ENCODE assay signal across 8 cellular contexts in genomic region chr4:38664704-38665401, GRCh38. TPM values are rescaled to one million over a fixed set of nuclear protein-coding genes. Genes with fewer than 3 reads are reported as not detected.
DNase-seq lines count a peak whose midpoint lies in the region; ATAC-seq and TF ChIP-seq lines count a peak whose summit lies in the region.

No MANE protein-coding gene starts in this region.

- H3K27me3 Mint-ChIP-seq in CD4-positive, alpha-beta memory T cell: no peaks in the 10 kb centered on the region
- no peaks in the 10 kb centered on the region for H3K27me3 Mint-ChIP-seq in activated naive CD8-positive, alpha-beta T cell treated with anti-CD3 and anti-CD28 coated beads, Interleukin-2, amount 10 ng/mL, durations not matched to agents 7 days and 5 days

- H3K36me3 ChIP-seq in CD4-positive, alpha-beta memory T cell (ENCODE audit: insufficient read depth, low read length): no peaks in the 10 kb centered on the region
- H3K36me3 ChIP-seq in heart left ventricle (no peaks in the 10 kb centered on the region), ovary (no peaks in the 10 kb centered on the region)

- peak overlapping the region; percentile 89 to 100 (median 98) for H3K4me3 Mint-ChIP-seq in CD4-positive, alpha-beta memory T cell
- H3K4me3 Mint-ChIP-seq in activated naive CD8-positive, alpha-beta T cell treated with anti-CD3 and anti-CD28 coated beads, Interleukin-2, amount 10 ng/mL, durations not matched to agents 7 days and 5 days: peak overlapping the region; percentile 89

- 0 to 1% (median 1%) methylated on average over 3 to 52 of the region's 53 CpGs for WGBS in heart left ventricle, 4 donors
- 0% methylated on average over 20 to 53 of the region's 53 CpGs for WGBS in ovary, 3 donors

- peaks cover 0 to 3% (median 0%) of the 10 kb centered on the region in 8 donors for H3K9me3 Mint-ChIP-seq in CD4-positive, alpha-beta memory T cell
- H3K9me3 Mint-ChIP-seq in activated naive CD8-positive, alpha-beta T cell treated with anti-CD3 and anti-CD28 coated beads, Interleukin-2, amount 10 ng/mL, durations not matched to agents 7 days and 5 days: peaks cover 7% of the 10 kb centered on the region

- H3K9me3 ChIP-seq in CD4-positive, alpha-beta memory T cell (ENCODE audit: control insufficient read depth in 1 of 2, low read length in 2 of 2): no peaks in the 10 kb centered on the region
- H3K9me3 ChIP-seq in heart left ventricle: no peaks in the 10 kb centered on the region
- no peaks in the 10 kb centered on the region for H3K9me3 ChIP-seq in ovary

- peaks cover 4 to 34% of the 10 kb centered on the region in 2 donors for H3K36me3 Mint-ChIP-seq in CD4-positive, alpha-beta memory T cell
- H3K36me3 Mint-ChIP-seq in activated naive CD8-positive, alpha-beta T cell treated with anti-CD3 and anti-CD28 coated beads, Interleukin-2, amount 10 ng/mL, durations not matched to agents 7 days and 5 days: peaks cover 7% of the 10 kb centered on the region

- TF ChIP-seq EP300 in ovary (IDR thresholded peaks at IDR 0.05): no peak

- no peaks in the 10 kb centered on the region for H3K27me3 ChIP-seq in CD4-positive, alpha-beta memory T cell (ENCODE audit: insufficient read depth, low read length)
- H3K27me3 ChIP-seq in heart left ventricle (no peaks in the 10 kb centered on the region), ovary (no peaks in the 10 kb centered on the region)

- POLR2A ChIA-PET in CD4-positive, alpha-beta memory T cell (lab: Charles Lee; ENCODE audit: partially characterized antibody): interaction anchor here (1.0 to 10.1 kb wide), 8 partner anchors 10 to 346 kb away, joined by 3 to 108 read pairs (median 44); no protein-coding TSS in a partner anchor
- POLR2A ChIA-PET in activated naive CD8-positive, alpha-beta T cell treated with anti-CD3 and anti-CD28 coated beads, Interleukin-2, amount 10 ng/mL, durations not matched to agents 7 days and 5 days (lab: Charles Lee): interaction anchor here (1.7 kb wide), 1 partner anchor 10 kb away, joined by 3 read pairs; no protein-coding TSS in a partner anchor

- intact Hi-C loops in CD4-positive, alpha-beta memory T cell (cut with micrococcal nuclease): loop anchor here (1.0 to 10.0 kb wide), 4 partner anchors 10 to 1530 kb away; partner anchors contain the start of gene RHOH
- intact Hi-C loops in heart left ventricle (cut with DNase I) (loop anchor here in 4 of 10 donors (2.0 to 10.0 kb wide), 5 partner anchors 100 to 346 kb away; no protein-coding TSS in a partner anchor), ovary (cut with DNase I) (loop anchor here in 1 of 4 donors (10.0 kb wide), 1 partner anchor 980 kb away; the partner anchor contains the start of gene RELL1)

- H3K4me1 ChIP-seq in CD4-positive, alpha-beta memory T cell (ENCODE audit: insufficient read depth, low read length): peaks cover 50% of the 10 kb centered on the region
- H3K4me1 ChIP-seq in heart left ventricle: peaks cover 0 to 57% (median 40%) of the 10 kb centered on the region in 12 donors
- H3K4me1 ChIP-seq in ovary (ENCODE audit: insufficient read depth): peaks cover 5% of the 10 kb centered on the region

- peaks cover 40 to 82% (median 56%) of the 10 kb centered on the region in 4 donors for H3K4me1 Mint-ChIP-seq in CD4-positive, alpha-beta memory T cell
- H3K4me1 Mint-ChIP-seq in activated naive CD8-positive, alpha-beta T cell treated with anti-CD3 and anti-CD28 coated beads, Interleukin-2, amount 10 ng/mL, durations not matched to agents 7 days and 5 days: peaks cover 45% of the 10 kb centered on the region

- TF ChIP-seq POLR2A in heart left ventricle (IDR thresholded peaks at IDR 0.05) (no peak), ovary (IDR thresholded peaks at IDR 0.05) (peak; percentile 44)

- peak overlapping the region; percentile 91 to 100 (median 99) for H3K27ac Mint-ChIP-seq in CD4-positive, alpha-beta memory T cell
- H3K27ac Mint-ChIP-seq in activated naive CD8-positive, alpha-beta T cell treated with anti-CD3 and anti-CD28 coated beads, Interleukin-2, amount 10 ng/mL, durations not matched to agents 7 days and 5 days: peak overlapping the region; percentile 89

- peak overlapping the region; percentile 83 to 92 for H3K4me3 ChIP-seq in CD4-positive, alpha-beta memory T cell (ENCODE audit: low read length in 2 of 2)
- H3K4me3 ChIP-seq in heart left ventricle (peak overlapping the region; percentile 81 to 98 (median 92)), ovary (peak overlapping the region; percentile 74)

- peak overlapping the region; percentile 92 for H3K27ac ChIP-seq in CD4-positive, alpha-beta memory T cell (ENCODE audit: low read depth, low read length)
- peak overlapping the region; percentile 97 to 100 (median 99) for H3K27ac ChIP-seq in heart left ventricle
- H3K27ac ChIP-seq in ovary: peak overlapping the region; percentile 97 to 98

- CTCF ChIA-PET in CD4-positive, alpha-beta memory T cell (lab: Charles Lee; ENCODE audit: partially characterized antibody): interaction anchor here (1.2 to 3.9 kb wide), 2 partner anchors 10 to 11 kb away, joined by 3 to 22 read pairs; no protein-coding TSS in a partner anchor

- ATAC-seq in activated naive CD8-positive, alpha-beta T cell treated with anti-CD3 and anti-CD28 coated beads, Interleukin-2, amount 10 ng/mL, durations not matched to agents 7 days and 5 days (ENCODE audit: low read depth): no peak
- peak in 2 of 4 donors; percentile 2 to 17 for ATAC-seq in heart left ventricle
- no peak for ATAC-seq in GM19023 (IDR thresholded peaks at IDR 0.05; ENCODE audit: unreplicated experiment)
- no peak for ATAC-seq in HG03196 (IDR thresholded peaks at IDR 0.05; ENCODE audit: unreplicated experiment)

- DNase-seq in CD4-positive, alpha-beta memory T cell: peak in 4 of 5 donors; percentile 34 to 55 (median 40)
- DNase-seq in HT-29 (ENCODE audit: low spot score) (peak; percentile 80), heart left ventricle (peak; percentile 66 to 81 (median 75)), ovary (peak; percentile 81 to 89 (median 86))
- peak; percentile 49 for DNase-seq in activated naive CD8-positive, alpha-beta T cell treated with anti-CD3 and anti-CD28 coated beads, Interleukin-2, amount 10 ng/mL, durations not matched to agents 7 days and 5 days

- TF ChIP-seq CTCF in heart left ventricle (IDR thresholded peaks at IDR 0.05) (no peak), ovary (IDR thresholded peaks at IDR 0.05) (no peak)

TF ChIP-seq in PFSK-1, 5 proteins besides CTCF, POLR2A, EP300 and RAD21:
- TF ChIP-seq REST (IDR thresholded peaks at IDR 0.05; ENCODE audit: insufficient read depth in 1 of 2, low read depth in 2 of 2, low read length in 2 of 2) (no peak), POLR2AphosphoS5 (IDR thresholded peaks at IDR 0.05; ENCODE audit: low read depth, low read length) (no peak), SIN3A (IDR thresholded peaks at IDR 0.05; ENCODE audit: borderline replicate concordance, insufficient read depth, low read length) (no peak; the same call in 1 of the 2 replicates), FOXP2 (optimal IDR thresholded peaks at IDR 0.05; ENCODE audit: borderline replicate concordance, extremely low read depth, extremely low read length, insufficient read depth) (peak; percentile 29)

RNA-seq across cellular contexts. Expression of gene KLF3, which starts 0.9 kb away (rescaled TPM):
- total RNA-seq in CD4-positive, alpha-beta memory T cell: 100 to 1,000 TPM; 119 to 122 TPM
- 10 to 100 TPM; 72.4 to 83.3 TPM for polyA plus RNA-seq in CD4-positive, alpha-beta memory T cell
- total RNA-seq in HT-29 (2014; rRNA removed; shearing (Covaris generic)): 74.3 and 76.6 TPM in 2 replicates
- 20.4 TPM for polyA plus RNA-seq in PFSK-1 (2012; ENCODE audit: insufficient read length, low read depth)
- 10 to 100 TPM; 37.8 to 44.1 TPM for total RNA-seq in activated naive CD8-positive, alpha-beta T cell treated with anti-CD3 and anti-CD28 coated beads, Interleukin-2, amount 10 ng/mL, durations not matched to agents 7 days and 5 days
- total RNA-seq in heart left ventricle (10 to 100 TPM; 17.8 to 36.4 (median 21.1) TPM), ovary (100 to 1,000 TPM in 1 of 7 donors, 10 to 100 TPM in 6; 67.9 to 111 (median 76.7) TPM)
- polyA plus RNA-seq in heart left ventricle (10 to 100 TPM in 1 of 2 donors, 1 to 10 TPM in 1; 7.4 to 16.0 TPM), ovary (10 to 100 TPM; 32.9 to 43.8 TPM)
